Comparison of ENCODE assay signal across 10 cellular contexts in genomic region chr13:113802090-113802531, GRCh38. TPM values are rescaled to one million over a fixed set of nuclear protein-coding genes. Genes with fewer than 3 reads are reported as not detected.
DNase-seq lines count a peak whose midpoint lies in the region; ATAC-seq and TF ChIP-seq lines count a peak whose summit lies in the region.
"Had no signal": no experiment of that assay in that cellular context is flagged by ENCODE, and none has a peak within 500 bp of the region (broad histone marks: within the 10 kb centered on the region; RNA-seq: fewer than 3 reads in every experiment).

No MANE protein-coding gene starts in this region.

- H3K4me3 Mint-ChIP-seq in Calu3 (ENCODE audit: low read depth, unreplicated experiment), result no peak overlapping the region
- H3K4me3 Mint-ChIP-seq: dendritic cell treated with granulocyte-macrophage colony-stimulating factor and Interleukin-4, amounts not matched to agents 40 ng/mL and 50 ng/mL, for 4 days had no signal

- no peak overlapping the region for H2AFZ ChIP-seq in smooth muscle cell (ENCODE audit: low read depth)

- H3K36me3 Mint-ChIP-seq in Calu3 (ENCODE audit: insufficient read depth, unreplicated experiment), result no peaks in the 10 kb centered on the region

- H3F3A ChIP-seq in smooth muscle cell (ENCODE audit: low read depth), result no peaks in the 10 kb centered on the region

- H3K27me3 Mint-ChIP-seq in Calu3 (ENCODE audit: unreplicated experiment), result no peaks in the 10 kb centered on the region
- H3K27me3 Mint-ChIP-seq: progenitor cell of endocrine pancreas had no signal

- peak; percentile 57 for DNase-seq in HFF-Myc (ENCODE audit: extremely low read depth, low read depth)
- peak; percentile 65 for DNase-seq in T1000 (lab: John Stamatoyannopoulos, UW)
- DNase-seq in left ventricle myocardium inferior, result peak; percentile 61
- DNase-seq in smooth muscle cell (lab: John Stamatoyannopoulos, UW; ENCODE audit: unreplicated experiment), result peak; percentile 39
- no peak for DNase-seq in Calu3
- DNase-seq in NCI-H2107 treated with DMSO at 0.1 percent for 48 hours (lab: John Stamatoyannopoulos, UW; ENCODE audit: unreplicated experiment), result no peak
- DNase-seq: trophoblast cell had no signal

- H3K79me2 ChIP-seq in smooth muscle cell (ENCODE audit: low read depth), result no peaks in the 10 kb centered on the region

- H3K27ac ChIP-seq in left ventricle myocardium inferior (replicated peaks) (no peak overlapping the region), smooth muscle cell (ENCODE audit: low read depth) (no peak overlapping the region)

- H4K20me1 ChIP-seq in smooth muscle cell (ENCODE audit: low read depth), result no peaks in the 10 kb centered on the region

- BruUV-seq in Calu3 (replicated peaks; lab: Mats Ljungman, UMichigan), result no TSS peak

- H3K36me3 ChIP-seq in left ventricle myocardium inferior (no peaks in the 10 kb centered on the region), smooth muscle cell (ENCODE audit: low read depth) (no peaks in the 10 kb centered on the region)

- no peak overlapping the region for H3K4me3 ChIP-seq in HFF-Myc (replicated peaks; ENCODE audit: low read depth, low read length)
- no peak overlapping the region for H3K4me3 ChIP-seq in left ventricle myocardium inferior
- no peak overlapping the region for H3K4me3 ChIP-seq in smooth muscle cell

- CTCF ChIA-PET in Calu3 (lab: Charles Lee), result no interaction called here

- H3K27me3 ChIP-seq in left ventricle myocardium inferior (ENCODE audit: low read depth) (no peaks in the 10 kb centered on the region), smooth muscle cell (ENCODE audit: low read depth) (no peaks in the 10 kb centered on the region)

- no peak overlapping the region for H3K27ac Mint-ChIP-seq in Calu3 (ENCODE audit: unreplicated experiment)
- H3K27ac Mint-ChIP-seq: dendritic cell treated with granulocyte-macrophage colony-stimulating factor and Interleukin-4, amounts not matched to agents 40 ng/mL and 50 ng/mL, for 4 days; progenitor cell of endocrine pancreas had no signal

- H3K4me1 Mint-ChIP-seq in Calu3 (ENCODE audit: low read depth, unreplicated experiment), result no peaks in the 10 kb centered on the region

- no peak for ATAC-seq in HG03571 (IDR thresholded peaks at IDR 0.05; ENCODE audit: unreplicated experiment)

- H3K9ac ChIP-seq in smooth muscle cell (ENCODE audit: low read depth), result no peak overlapping the region

- WGBS in smooth muscle cell (ENCODE audit: low lambda C conversion rate), result 23% methylated on average over 14 of the region's 15 CpGs

- intact Hi-C loops in left ventricle myocardium inferior (cut with micrococcal nuclease), result no loop called here
- intact Hi-C loops in Calu3 (cut with micrococcal nuclease; ENCODE audit: unreplicated experiment), result no loop called here

- H3K9me3 Mint-ChIP-seq in Calu3 (ENCODE audit: low read depth, unreplicated experiment), result no peaks in the 10 kb centered on the region

- TF ChIP-seq CTCF in HFF-Myc (IDR thresholded peaks at IDR 0.05; ENCODE audit: low read depth, low read length, missing control alignments) (no peak), left ventricle myocardium inferior (IDR thresholded peaks at IDR 0.05; ENCODE audit: borderline replicate concordance) (no peak), smooth muscle cell (IDR thresholded peaks at IDR 0.05; ENCODE audit: borderline replicate concordance, insufficient read depth, poor library complexity, severe bottlenecking) (no peak), Calu3 (IDR thresholded peaks at IDR 0.05; ENCODE audit: unreplicated experiment) (no peak)

- peak overlapping the region; percentile 54 for H3K4me2 ChIP-seq in smooth muscle cell

- H3K9me3 ChIP-seq in left ventricle myocardium inferior (replicated peaks) (no peaks in the 10 kb centered on the region), smooth muscle cell (replicated peaks; ENCODE audit: low read depth) (no peaks in the 10 kb centered on the region)

- H3K4me1 ChIP-seq in left ventricle myocardium inferior, result peaks cover 13% of the 10 kb centered on the region
- peaks cover 6% of the 10 kb centered on the region for H3K4me1 ChIP-seq in smooth muscle cell (ENCODE audit: low read depth)

RNA-seq across cellular contexts. Expression of gene TMEM255B, which starts 43.1 kb away (rescaled TPM):
- 7.7 TPM for total RNA-seq in left ventricle myocardium inferior
- 0.22 and 4.1 TPM in 2 replicates for total RNA-seq in smooth muscle cell
- polyA plus RNA-seq in smooth muscle cell, result 1.4 and 2.1 TPM in 2 replicates
- not detected in 2 replicates for total RNA-seq in Calu3 (2022)

Comparison
In these comparisons a context has a peak if more than half of its experiments do, and no peak if none do; other contexts are left out.
1. DNase-seq: peak in HFF-Myc (single experiment), T1000 (single experiment), left ventricle myocardium inferior (single experiment) and smooth muscle cell (single experiment); none in Calu3 (single experiment) and NCI-H2107 treated with DMSO at 0.1 percent for 48 hours (single experiment).